8 cellular contexts compared by ENCODE assay signal in genomic region chr3:32845546-32845945, GRCh38. TPM values are rescaled to one million over a fixed set of nuclear protein-coding genes. Genes with fewer than 3 reads are reported as not detected.
DNase-seq lines count a peak whose midpoint lies in the region; TF ChIP-seq lines count a peak whose summit lies in the region.
"Not testable (repeated sequence)": the region's sequence is repeated elsewhere in the genome, so short reads cannot be mapped to it uniquely, and the experiment has no call there.
"Had no signal": no experiment of that assay in that cellular context is flagged by ENCODE, and none has a peak within 500 bp of the region (broad histone marks: within the 10 kb centered on the region; RNA-seq: fewer than 3 reads in every experiment).

No MANE protein-coding gene starts in this region.

- not testable (repeated sequence) for H4K91ac ChIP-seq in H9 (ENCODE audit: insufficient read length, low read depth, low read length)

- not testable (repeated sequence) for H2BK12ac ChIP-seq in H9 (ENCODE audit: insufficient read length, low read depth, low read length)

- H3K27ac ChIP-seq in H9 (ENCODE audit: insufficient read length, low read depth, low read length); endodermal cell (ENCODE audit: low read depth, low read length); iPS-18a (ENCODE audit: low read length); neural progenitor cell: not testable (repeated sequence)
- peak overlapping the region; percentile 75 for H3K27ac ChIP-seq in KOPT-K1 (ENCODE audit: low read depth, low read length, poor library complexity, severe bottlenecking)
- peak overlapping the region; percentile 20 for H3K27ac ChIP-seq in VCaP

- H2AFZ ChIP-seq in H9 (ENCODE audit: low read length); neural progenitor cell (replicated peaks): not testable (repeated sequence)

- not testable (repeated sequence) for H3K4me3 ChIP-seq in endodermal cell (ENCODE audit: low read length); neural progenitor cell
- peak overlapping the region; percentile 50 for H3K4me3 ChIP-seq in iPS-18a (ENCODE audit: low read length)

- not testable (repeated sequence) for H2BK20ac ChIP-seq in H9 (ENCODE audit: low read depth, low read length, poor library complexity, severe bottlenecking)

- not testable (repeated sequence) for H2BK15ac ChIP-seq in H9 (ENCODE audit: low read depth, low read length)

- not testable (repeated sequence) for H3K18ac ChIP-seq in H9 (ENCODE audit: insufficient read length, low read depth, low read length)

- H3K79me2 ChIP-seq in H9 (ENCODE audit: insufficient read depth, low read length) (peaks cover 84% of the 10 kb centered on the region), neural progenitor cell (ENCODE audit: low read depth) (peaks cover 93% of the 10 kb centered on the region)

- DNase-seq in H9; endodermal cell; neural progenitor cell (ENCODE audit: low spot score): not testable (repeated sequence)

- not testable (repeated sequence) for H2AK5ac ChIP-seq in H9 (ENCODE audit: insufficient read length, low read length)

- peaks cover 73% of the 10 kb centered on the region for H3F3A ChIP-seq in neural progenitor cell (ENCODE audit: low read depth)

- H4K8ac ChIP-seq in H9 (replicated peaks; ENCODE audit: insufficient read length, low read depth, low read length) = not testable (repeated sequence)

- H4K20me1 ChIP-seq in H9 (ENCODE audit: control insufficient read depth, insufficient read depth, insufficient read length) = not testable (repeated sequence)
- H4K20me1 ChIP-seq in neural progenitor cell (ENCODE audit: low read depth) = peaks cover 96% of the 10 kb centered on the region

- H3K27me3 ChIP-seq in H9 (ENCODE audit: insufficient read depth, low read length); endodermal cell (ENCODE audit: control insufficient read depth, insufficient read depth, low read length, poor library complexity, severe bottlenecking); iPS-18a (ENCODE audit: control insufficient read depth, insufficient read depth, low read length); neural progenitor cell: not testable (repeated sequence)

- not testable (repeated sequence) for H3K23ac ChIP-seq in H9 (ENCODE audit: insufficient read length, low read depth, low read length)

- not testable (repeated sequence) for H4K5ac ChIP-seq in H9 (ENCODE audit: insufficient read length, low read depth, low read length)

- H3K36me3 ChIP-seq in KOPT-K1 (ENCODE audit: insufficient read depth, low read length); endodermal cell (ENCODE audit: control insufficient read depth, insufficient read depth, low read length); iPS-18a (ENCODE audit: control insufficient read depth, low read depth, low read length); neural progenitor cell: not testable (repeated sequence)

- not testable (repeated sequence) for H3K9me3 ChIP-seq in H9 (ENCODE audit: control insufficient read depth, low read depth, low read length); KOPT-K1 (ENCODE audit: insufficient read depth, low read length, poor library complexity, severe bottlenecking); endodermal cell (ENCODE audit: control insufficient read depth, low read length); iPS-18a (ENCODE audit: control insufficient read depth, low read depth, low read length); neural progenitor cell (ENCODE audit: low read depth)

- TF ChIP-seq CTCF in H9 (conservative IDR thresholded peaks at IDR 0.05); VCaP (conservative IDR thresholded peaks at IDR 0.05); endodermal cell (conservative IDR thresholded peaks at IDR 0.05); nephron (IDR thresholded peaks at IDR 0.05; ENCODE audit: unreplicated experiment in 3 of 3); neural progenitor cell (IDR thresholded peaks at IDR 0.05): not testable (repeated sequence)

- H3K36me3 Mint-ChIP-seq in H9 (ENCODE audit: insufficient read depth in 1 of 3, low read depth in 3 of 3) = peaks cover 0 to 18% (median 17%) of the 10 kb centered on the region in 3 experiments; a peak in 5 of 7 replicates
- not testable (repeated sequence) for H3K36me3 Mint-ChIP-seq in endodermal cell (ENCODE audit: low read depth); nephron (ENCODE audit: low read depth); neural progenitor cell

- H3K4me2 ChIP-seq in H9 (ENCODE audit: insufficient read depth, insufficient read length, low read length) (peak overlapping the region; percentile 74), neural progenitor cell (peak overlapping the region; percentile 74)

- H2BK5ac ChIP-seq in H9 (ENCODE audit: insufficient read length, low read length) = not testable (repeated sequence)

- H3K27me3 Mint-ChIP-seq in H9 (ENCODE audit: low read depth); endodermal cell (ENCODE audit: insufficient read depth); neural progenitor cell (ENCODE audit: insufficient read depth, low read depth): not testable (repeated sequence)
- peaks cover 17% of the 10 kb centered on the region for H3K27me3 Mint-ChIP-seq in nephron (ENCODE audit: low read depth)

- H3K9me3 Mint-ChIP-seq in H9, endodermal cell, nephron, neural progenitor cell: not testable (repeated sequence)

- not testable (repeated sequence) for H3K23me2 ChIP-seq in H9 (ENCODE audit: insufficient read length, low read depth, low read length, poor library complexity, severe bottlenecking)

- H3K9ac ChIP-seq in H9 (ENCODE audit: extremely low read depth, insufficient read length, low read length); endodermal cell (ENCODE audit: extremely low read depth, low read length, poor library complexity, severe bottlenecking); iPS-18a (ENCODE audit: low read length); neural progenitor cell: not testable (repeated sequence)

- H2BK120ac ChIP-seq in H9 (ENCODE audit: low read depth, low read length, poor library complexity, severe bottlenecking) = not testable (repeated sequence)

- WGBS in H9 (ENCODE audit: extremely low coverage, insufficient read length, low lambda C conversion rate) = no CpG with 5 or more reads among the region's 6 CpGs
- WGBS in endodermal cell (ENCODE audit: insufficient coverage in 1 of 2, insufficient read length in 1 of 2), 2 experiments = 90 to 95% methylated on average over 6 of the region's 6 CpGs

- H3K27ac Mint-ChIP-seq in H9 (peak overlapping the region in 2 of 3 experiments; percentile 89 to 99; a peak in 2 of 7 replicates), endodermal cell (peak overlapping the region; percentile 97), nephron (peak overlapping the region in 2 of 3 experiments; percentile 73 to 96)
- H3K27ac Mint-ChIP-seq in neural progenitor cell = not testable (repeated sequence)

- H3K56ac ChIP-seq in H9 (ENCODE audit: insufficient read length, low read depth, low read length) = not testable (repeated sequence)

- not testable (repeated sequence) for H3K79me1 ChIP-seq in H9 (ENCODE audit: insufficient read depth, low read depth, low read length, poor library complexity, severe bottlenecking)

- H3K4me1 Mint-ChIP-seq in H9 (peaks cover 89 to 94% of the 10 kb centered on the region in 2 experiments), endodermal cell (peaks cover 86% of the 10 kb centered on the region), nephron (peaks cover 61% of the 10 kb centered on the region), neural progenitor cell (peaks cover 91% of the 10 kb centered on the region)

- peak overlapping the region in 1 of 2 experiments; percentile 80; a peak in 3 of 5 replicates for H3K4me3 Mint-ChIP-seq in H9
- not testable (repeated sequence) for H3K4me3 Mint-ChIP-seq in endodermal cell, nephron, neural progenitor cell

- H3K4me1 ChIP-seq in H9 (ENCODE audit: insufficient read depth, low read length) (peaks cover 57% of the 10 kb centered on the region), endodermal cell (ENCODE audit: control insufficient read depth, insufficient read depth, low read length) (peaks cover 68% of the 10 kb centered on the region), iPS-18a (ENCODE audit: control insufficient read depth, low read depth, low read length) (peaks cover 86% of the 10 kb centered on the region), neural progenitor cell (peaks cover 94% of the 10 kb centered on the region)

- H3K14ac ChIP-seq in H9 (ENCODE audit: insufficient read depth, low read length) = not testable (repeated sequence)

- not testable (repeated sequence) for H3T11ph ChIP-seq in H9 (ENCODE audit: low read length)

- not testable (repeated sequence) for H3K4ac ChIP-seq in H9 (ENCODE audit: low read depth, low read length)

RNA-seq across cellular contexts. Expression of gene TRIM71, which starts 27.7 kb away (rescaled TPM):
- 364 and 376 TPM in 2 replicates for total RNA-seq in H9 (2021)
- 100 to 1,000 TPM; 154 to 169 TPM for total RNA-seq in endodermal cell
- polyA plus RNA-seq in endodermal cell (2013, experiment 1 of 2) = 25.8 TPM
- polyA plus RNA-seq in endodermal cell (2013, experiment 2 of 2) = 26.8 TPM
- total RNA-seq in neural progenitor cell (ENCODE audit: low replicate concordance) = 106 and 107 TPM in 2 replicates
- polyA plus RNA-seq: CD8-positive, alpha-beta memory T cell had no signal
